8 cellular contexts compared by ENCODE assay signal in the genomic region with DNA sequence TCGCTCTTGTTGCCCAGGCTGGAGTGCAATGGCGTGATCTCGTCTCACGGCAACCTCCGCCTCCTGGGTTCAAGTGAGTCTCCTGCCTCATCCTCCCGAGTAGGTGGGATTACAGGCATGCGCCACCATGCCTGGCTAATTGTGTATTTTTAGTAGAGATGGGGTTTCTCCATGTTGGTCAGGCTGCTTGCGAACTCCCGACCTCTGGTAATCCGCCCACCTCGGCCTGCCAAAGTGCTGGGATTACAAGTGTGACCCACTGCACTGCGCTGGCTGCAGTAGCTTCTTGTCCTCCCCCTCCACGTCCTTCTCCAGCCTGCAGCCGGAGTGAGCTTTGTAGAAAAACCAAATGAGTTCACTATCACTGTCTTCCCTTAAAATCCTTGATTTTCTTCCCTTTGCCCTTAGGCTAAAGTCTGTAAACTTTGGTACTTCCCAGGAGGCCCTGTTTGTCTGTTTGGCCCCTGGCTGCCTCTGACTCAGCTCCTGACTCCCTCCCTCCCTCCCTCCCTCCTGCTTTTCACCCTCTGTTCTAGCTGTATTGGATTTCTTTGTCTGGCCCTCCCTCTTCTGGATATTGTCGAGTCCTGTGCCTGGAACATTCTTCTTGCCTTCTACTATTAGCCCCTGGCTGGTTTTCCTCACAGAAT. TPM values are rescaled to one million over a fixed set of nuclear protein-coding genes. Genes with fewer than 3 reads are reported as not detected.
DNase-seq lines count a peak whose midpoint lies in the region; TF ChIP-seq lines count a peak whose summit lies in the region.

No MANE protein-coding gene starts in this region.

- no peaks in the 10 kb centered on the region for H3K27me3 Mint-ChIP-seq in activated naive CD8-positive, alpha-beta T cell treated with anti-CD3 and anti-CD28 coated beads for 36 hours
- H3K27me3 Mint-ChIP-seq in CD4-positive, alpha-beta memory T cell = no peaks in the 10 kb centered on the region

- no peak for TF ChIP-seq POLR2A in adrenal gland (IDR thresholded peaks at IDR 0.05)

- H3K4me1 Mint-ChIP-seq in activated naive CD8-positive, alpha-beta T cell treated with anti-CD3 and anti-CD28 coated beads for 36 hours = peaks cover 27% of the 10 kb centered on the region
- H3K4me1 Mint-ChIP-seq in CD4-positive, alpha-beta memory T cell = peaks cover 6 to 27% (median 17%) of the 10 kb centered on the region in 4 donors

- no peaks in the 10 kb centered on the region for H4K20me1 ChIP-seq in hepatocyte (ENCODE audit: insufficient read depth, poor library complexity, severe bottlenecking)

- no peak overlapping the region for H3K27ac Mint-ChIP-seq in activated naive CD8-positive, alpha-beta T cell treated with anti-CD3 and anti-CD28 coated beads for 36 hours
- peak overlapping the region in 2 of 7 donors; percentile 51 to 57 for H3K27ac Mint-ChIP-seq in CD4-positive, alpha-beta memory T cell

- H3K9me3 ChIP-seq in adrenal gland (replicated peaks in 1 of 3) (no peaks in the 10 kb centered on the region), hepatocyte (ENCODE audit: low read depth) (no peaks in the 10 kb centered on the region), skeletal muscle tissue (ENCODE audit: control insufficient read depth in 3 of 3, low read length in 3 of 3) (no peaks in the 10 kb centered on the region)
- H3K9me3 ChIP-seq in CD4-positive, alpha-beta memory T cell (ENCODE audit: control insufficient read depth in 1 of 2, low read length in 2 of 2) = no peaks in the 10 kb centered on the region

- no peak overlapping the region for H3K4me3 Mint-ChIP-seq in activated naive CD8-positive, alpha-beta T cell treated with anti-CD3 and anti-CD28 coated beads for 36 hours
- no peak overlapping the region for H3K4me3 Mint-ChIP-seq in CD4-positive, alpha-beta memory T cell

- no peaks in the 10 kb centered on the region for H3K27me3 ChIP-seq in adrenal gland
- no peaks in the 10 kb centered on the region for H3K27me3 ChIP-seq in hepatocyte
- H3K27me3 ChIP-seq in skeletal muscle tissue (ENCODE audit: control insufficient read depth in 3 of 3, insufficient read depth in 3 of 3, low read length in 3 of 3) = no peaks in the 10 kb centered on the region
- H3K27me3 ChIP-seq in CD4-positive, alpha-beta memory T cell (ENCODE audit: insufficient read depth, low read length) = no peaks in the 10 kb centered on the region

- peaks cover 15% of the 10 kb centered on the region for H3K36me3 Mint-ChIP-seq in activated naive CD8-positive, alpha-beta T cell treated with anti-CD3 and anti-CD28 coated beads for 36 hours
- peaks cover 4 to 28% of the 10 kb centered on the region in 2 donors for H3K36me3 Mint-ChIP-seq in CD4-positive, alpha-beta memory T cell

- H3K36me3 ChIP-seq in adrenal gland (replicated peaks in 1 of 2) (no peaks in the 10 kb centered on the region), hepatocyte (replicated peaks; ENCODE audit: insufficient read depth, low read depth) (no peaks in the 10 kb centered on the region), skeletal muscle tissue (ENCODE audit: control insufficient read depth in 3 of 3, insufficient read depth in 3 of 3, low read length in 3 of 3) (no peaks in the 10 kb centered on the region)
- no peaks in the 10 kb centered on the region for H3K36me3 ChIP-seq in CD4-positive, alpha-beta memory T cell (ENCODE audit: insufficient read depth, low read length)

- POLR2A ChIA-PET in CD4-positive, alpha-beta memory T cell (lab: Charles Lee; ENCODE audit: partially characterized antibody) = no interaction called here

- peak overlapping the region; percentile 55 to 67 (median 66) for H3K9ac ChIP-seq in skeletal muscle tissue (ENCODE audit: low read depth in 1 of 3, low read length in 3 of 3)

- intact Hi-C loops in adrenal gland (cut with DNase I) = loop anchor here in 1 of 2 donors (10.0 kb wide), 1 partner anchor 149 kb away; no protein-coding TSS in a partner anchor
- intact Hi-C loops in CD4-positive, alpha-beta memory T cell (cut with micrococcal nuclease) = no loop called here

- H3K4me3 ChIP-seq in adrenal gland (no peak overlapping the region), hepatocyte (no peak overlapping the region), skeletal muscle tissue (ENCODE audit: low read length in 3 of 3) (no peak overlapping the region)
- H3K4me3 ChIP-seq in CD4-positive, alpha-beta memory T cell (ENCODE audit: low read length in 2 of 2) = no peak overlapping the region

- no peaks in the 10 kb centered on the region for H3K9me3 Mint-ChIP-seq in activated naive CD8-positive, alpha-beta T cell treated with anti-CD3 and anti-CD28 coated beads for 36 hours
- no peaks in the 10 kb centered on the region for H3K9me3 Mint-ChIP-seq in CD4-positive, alpha-beta memory T cell

- 52 to 70% (median 55%) methylated on average over 11 to 15 of the region's 15 CpGs for WGBS in adrenal gland, 4 donors
- 43% methylated on average over 15 of the region's 15 CpGs for WGBS in hepatocyte (ENCODE audit: low lambda C conversion rate, missing lambda C conversion rate)

- TF ChIP-seq CTCF in adrenal gland (IDR thresholded peaks at IDR 0.05) = peak in 5 of 6 experiments; percentile 17 to 44 (median 31)
- peak; percentile 59 for TF ChIP-seq CTCF in hepatocyte (IDR thresholded peaks at IDR 0.05; ENCODE audit: poor library complexity)

- peak; percentile 87 for DNase-seq in A172 (ENCODE audit: low spot score)
- DNase-seq in HK-2 (ENCODE audit: unreplicated experiment) = peak; percentile 81
- peak; percentile 70 to 88 (median 85) for DNase-seq in adrenal gland
- DNase-seq in hepatocyte (ENCODE audit: low spot score) = peak; percentile 92
- DNase-seq in activated naive CD8-positive, alpha-beta T cell treated with anti-CD3 and anti-CD28 coated beads for 36 hours = no peak
- no peak for DNase-seq in CD4-positive, alpha-beta memory T cell
- no peak for DNase-seq in cortex of kidney (lab: John Stamatoyannopoulos, UW)

- peak overlapping the region; percentile 63 for H3K4me2 ChIP-seq in hepatocyte

- peaks cover 62% of the 10 kb centered on the region for H3K79me2 ChIP-seq in hepatocyte

- no peak overlapping the region for H2AFZ ChIP-seq in hepatocyte

- CTCF ChIA-PET in CD4-positive, alpha-beta memory T cell (lab: Charles Lee; ENCODE audit: partially characterized antibody) = interaction anchor here (0.7 to 0.9 kb wide), 2 partner anchors 34 to 46 kb away, joined by 3 read pairs; no protein-coding TSS in a partner anchor

- H3K9me2 ChIP-seq in hepatocyte (replicated peaks; ENCODE audit: insufficient read depth) = no peaks in the 10 kb centered on the region

- H3K27ac ChIP-seq in adrenal gland (peak overlapping the region; percentile 38 to 94 (median 81)), hepatocyte (peak overlapping the region; percentile 83), skeletal muscle tissue (ENCODE audit: low read depth, low read length) (peak overlapping the region; percentile 88)
- H3K27ac ChIP-seq in CD4-positive, alpha-beta memory T cell (ENCODE audit: low read depth, low read length) = no peak overlapping the region

- H3K4me1 ChIP-seq in adrenal gland (replicated peaks in 1 of 2) (peaks cover 0 to 15% of the 10 kb centered on the region in 2 donors), hepatocyte (ENCODE audit: insufficient read depth) (peaks cover 73% of the 10 kb centered on the region), skeletal muscle tissue (ENCODE audit: control insufficient read depth in 3 of 3, insufficient read depth in 3 of 3, low read length in 3 of 3) (peaks cover 19 to 24% (median 22%) of the 10 kb centered on the region in 3 donors)
- H3K4me1 ChIP-seq in CD4-positive, alpha-beta memory T cell (ENCODE audit: insufficient read depth, low read length) = peaks cover 11% of the 10 kb centered on the region

RNA-seq across cellular contexts. Expression of a gene that starts 12.9 kb away (rescaled TPM):
- total RNA-seq in A172 (2014; rRNA removed; shearing (Covaris generic)) = 3.2 and 4.7 TPM in 2 replicates
- 10 to 100 TPM in 1 of 8 donors, 1 to 10 TPM in 7; 4.6 to 10.8 (median 6.5) TPM for total RNA-seq in adrenal gland
- polyA plus RNA-seq in adrenal gland = 1 to 10 TPM; 1.1 to 2.4 (median 1.5) TPM
- total RNA-seq in hepatocyte = 38.5 and 41.0 TPM in 2 replicates
- 14.6 and 16.1 TPM in 2 replicates for polyA plus RNA-seq in hepatocyte
- total RNA-seq in skeletal muscle tissue = 0.52 TPM
- total RNA-seq in activated naive CD8-positive, alpha-beta T cell treated with anti-CD3 and anti-CD28 coated beads for 36 hours = 1 to 10 TPM; 3.9 to 4.1 TPM
- 10 to 100 TPM; 10.9 to 12.7 TPM for total RNA-seq in CD4-positive, alpha-beta memory T cell
- under 1 TPM; 0.71 to 0.93 TPM for polyA plus RNA-seq in CD4-positive, alpha-beta memory T cell

RNA-seq across cellular contexts. Expression of a gene that starts 50.6 kb away (rescaled TPM):
- 21.4 and 43.8 TPM in 2 replicates for total RNA-seq in A172 (2014; rRNA removed; shearing (Covaris generic))
- total RNA-seq in adrenal gland = 1 to 10 TPM in 6 of 8 donors, under 1 TPM in 2; 0.66 to 5.1 (median 2.0) TPM
- 1 to 10 TPM; 1.0 to 1.3 (median 1.2) TPM for polyA plus RNA-seq in adrenal gland
- 5.6 and 12.5 TPM in 2 replicates for total RNA-seq in hepatocyte
- polyA plus RNA-seq in hepatocyte = 18.0 and 21.6 TPM in 2 replicates
- total RNA-seq in skeletal muscle tissue = 1.0 TPM
- total RNA-seq in activated naive CD8-positive, alpha-beta T cell treated with anti-CD3 and anti-CD28 coated beads for 36 hours = 10 to 100 TPM; 27.1 to 28.9 TPM
- total RNA-seq in CD4-positive, alpha-beta memory T cell = 10 to 100 TPM; 17.6 to 17.8 TPM
- 10 to 100 TPM; 10.8 to 14.6 TPM for polyA plus RNA-seq in CD4-positive, alpha-beta memory T cell

RNA-seq across cellular contexts. Expression of a gene that starts 52.9 kb away (rescaled TPM):
- total RNA-seq in A172 (2014; rRNA removed; shearing (Covaris generic)) = 0.07 TPM in 1 of 2 replicates, not detected in the other
- total RNA-seq in adrenal gland (10 to 100 TPM; 10.6 to 69.9 (median 23.7) TPM), hepatocyte (4.3 and 5.6 TPM in 2 replicates), skeletal muscle tissue (2.6 TPM)
- polyA plus RNA-seq in adrenal gland (100 to 1,000 TPM in 1 of 3 donors, 10 to 100 TPM in 1, 1 to 10 TPM in 1; 3.4 to 135 (median 37.7) TPM), hepatocyte (5.7 and 10.3 TPM in 2 replicates)
- not detected for total RNA-seq in activated naive CD8-positive, alpha-beta T cell treated with anti-CD3 and anti-CD28 coated beads for 36 hours
- total RNA-seq in CD4-positive, alpha-beta memory T cell = not detected
- 1 to 10 TPM in 1 of 2 donors, under 1 TPM in 1; 0.49 to 1.3 TPM for polyA plus RNA-seq in CD4-positive, alpha-beta memory T cell

Comparison
In these comparisons a context has a peak if more than half of its experiments do, and no peak if none do; other contexts are left out.
1. DNase-seq: peak in A172 (single experiment), HK-2 (single experiment), adrenal gland (7 of 7) and hepatocyte (single experiment); none in activated naive CD8-positive, alpha-beta T cell treated with anti-CD3 and anti-CD28 coated beads for 36 hours (single experiment), CD4-positive, alpha-beta memory T cell (0 of 5) and cortex of kidney (single experiment).